ENCODE assay signal across 1 cellular context in the genomic region with DNA sequence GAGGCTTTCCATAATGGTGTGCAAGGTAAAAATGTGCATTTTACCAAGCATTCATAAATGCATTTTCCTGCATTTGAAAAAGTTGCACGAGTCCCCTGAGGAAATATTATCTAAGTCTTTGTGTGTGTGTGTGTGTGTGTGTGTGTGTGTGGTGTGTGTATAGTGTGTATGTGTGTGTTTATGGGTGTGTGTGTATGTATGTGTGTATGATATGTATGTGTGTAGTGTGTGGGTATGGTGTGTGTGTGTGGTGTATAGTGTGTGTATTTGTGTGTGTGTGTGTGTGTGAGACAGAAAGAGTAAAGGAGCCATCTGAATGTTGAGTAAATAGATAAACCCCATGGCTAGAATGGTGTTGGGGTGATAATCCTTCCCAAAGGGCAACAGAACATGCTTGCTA.
A peak's percentile ranks its signal among the peaks of the same experiment; 100 is the strongest.
TF ChIP-seq lines count a peak whose summit lies in the region.

No MANE protein-coding gene starts in this region.

TF ChIP-seq in K562, 482 proteins besides CTCF, POLR2A, EP300 and RAD21 (continued from another document):
- TF ChIP-seq, protein P1, sequence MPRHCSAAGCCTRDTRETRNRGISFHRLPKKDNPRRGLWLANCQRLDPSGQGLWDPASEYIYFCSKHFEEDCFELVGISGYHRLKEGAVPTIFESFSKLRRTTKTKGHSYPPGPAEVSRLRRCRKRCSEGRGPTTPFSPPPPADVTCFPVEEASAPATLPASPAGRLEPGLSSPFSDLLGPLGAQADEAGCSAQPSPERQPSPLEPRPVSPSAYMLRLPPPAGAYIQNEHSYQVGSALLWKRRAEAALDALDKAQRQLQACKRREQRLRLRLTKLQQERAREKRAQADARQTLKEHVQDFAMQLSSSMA (CRISPR knock-in tag; IDR thresholded peaks at IDR 0.05), result no peak
- TF ChIP-seq, protein P2, sequence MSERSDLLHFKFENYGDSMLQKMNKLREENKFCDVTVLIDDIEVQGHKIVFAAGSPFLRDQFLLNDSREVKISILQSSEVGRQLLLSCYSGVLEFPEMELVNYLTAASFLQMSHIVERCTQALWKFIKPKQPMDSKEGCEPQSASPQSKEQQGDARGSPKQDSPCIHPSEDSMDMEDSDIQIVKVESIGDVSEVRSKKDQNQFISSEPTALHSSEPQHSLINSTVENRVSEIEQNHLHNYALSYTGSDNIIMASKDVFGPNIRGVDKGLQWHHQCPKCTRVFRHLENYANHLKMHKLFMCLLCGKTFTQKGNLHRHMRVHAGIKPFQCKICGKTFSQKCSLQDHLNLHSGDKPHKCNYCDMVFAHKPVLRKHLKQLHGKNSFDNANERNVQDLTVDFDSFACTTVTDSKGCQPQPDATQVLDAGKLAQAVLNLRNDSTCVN (CRISPR knock-in tag; IDR thresholded peaks at IDR 0.05), result peak; percentile 28; the same call in 1 of the 2 replicates
- 0 out of 2 replicates have a peak, but pooled peaks have one; percentile 27 for TF ChIP-seq EHMT2 (IDR thresholded peaks at IDR 0.05)
- TF ChIP-seq OTX1 (CRISPR knock-in tag; IDR thresholded peaks at IDR 0.05), result 0 out of 2 replicates have a peak, but pooled peaks have one; percentile 39
- TF ChIP-seq, protein P3, sequence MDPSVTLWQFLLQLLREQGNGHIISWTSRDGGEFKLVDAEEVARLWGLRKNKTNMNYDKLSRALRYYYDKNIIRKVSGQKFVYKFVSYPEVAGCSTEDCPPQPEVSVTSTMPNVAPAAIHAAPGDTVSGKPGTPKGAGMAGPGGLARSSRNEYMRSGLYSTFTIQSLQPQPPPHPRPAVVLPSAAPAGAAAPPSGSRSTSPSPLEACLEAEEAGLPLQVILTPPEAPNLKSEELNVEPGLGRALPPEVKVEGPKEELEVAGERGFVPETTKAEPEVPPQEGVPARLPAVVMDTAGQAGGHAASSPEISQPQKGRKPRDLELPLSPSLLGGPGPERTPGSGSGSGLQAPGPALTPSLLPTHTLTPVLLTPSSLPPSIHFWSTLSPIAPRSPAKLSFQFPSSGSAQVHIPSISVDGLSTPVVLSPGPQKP (CRISPR knock-in tag; IDR thresholded peaks at IDR 0.05), result no peak
- no peak for TF ChIP-seq ZC3H11A (IDR thresholded peaks at IDR 0.05; ENCODE audit: low read depth, low read length)
- TF ChIP-seq, protein P4, sequence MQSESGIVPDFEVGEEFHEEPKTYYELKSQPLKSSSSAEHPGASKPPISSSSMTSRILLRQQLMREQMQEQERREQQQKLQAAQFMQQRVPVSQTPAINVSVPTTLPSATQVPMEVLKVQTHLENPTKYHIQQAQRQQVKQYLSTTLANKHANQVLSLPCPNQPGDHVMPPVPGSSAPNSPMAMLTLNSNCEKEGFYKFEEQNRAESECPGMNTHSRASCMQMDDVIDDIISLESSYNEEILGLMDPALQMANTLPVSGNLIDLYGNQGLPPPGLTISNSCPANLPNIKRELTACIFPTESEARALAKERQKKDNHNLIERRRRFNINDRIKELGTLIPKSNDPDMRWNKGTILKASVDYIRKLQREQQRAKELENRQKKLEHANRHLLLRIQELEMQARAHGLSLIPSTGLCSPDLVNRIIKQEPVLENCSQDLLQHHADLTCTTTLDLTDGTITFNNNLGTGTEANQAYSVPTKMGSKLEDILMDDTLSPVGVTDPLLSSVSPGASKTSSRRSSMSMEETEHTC (IDR thresholded peaks at IDR 0.05), result no peak
- no peak for TF ChIP-seq BMI1 (IDR thresholded peaks at IDR 0.05; ENCODE audit: low read length)
- TF ChIP-seq, protein P5, sequence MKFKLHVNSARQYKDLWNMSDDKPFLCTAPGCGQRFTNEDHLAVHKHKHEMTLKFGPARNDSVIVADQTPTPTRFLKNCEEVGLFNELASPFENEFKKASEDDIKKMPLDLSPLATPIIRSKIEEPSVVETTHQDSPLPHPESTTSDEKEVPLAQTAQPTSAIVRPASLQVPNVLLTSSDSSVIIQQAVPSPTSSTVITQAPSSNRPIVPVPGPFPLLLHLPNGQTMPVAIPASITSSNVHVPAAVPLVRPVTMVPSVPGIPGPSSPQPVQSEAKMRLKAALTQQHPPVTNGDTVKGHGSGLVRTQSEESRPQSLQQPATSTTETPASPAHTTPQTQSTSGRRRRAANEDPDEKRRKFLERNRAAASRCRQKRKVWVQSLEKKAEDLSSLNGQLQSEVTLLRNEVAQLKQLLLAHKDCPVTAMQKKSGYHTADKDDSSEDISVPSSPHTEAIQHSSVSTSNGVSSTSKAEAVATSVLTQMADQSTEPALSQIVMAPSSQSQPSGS (CRISPR knock-in tag; IDR thresholded peaks at IDR 0.05), result no peak
- no peak for TF ChIP-seq FOXA3 (CRISPR knock-in tag; conservative IDR thresholded peaks at IDR 0.05 in 1 of 2, IDR thresholded peaks at IDR 0.05 in 1 of 2)
- TF ChIP-seq, protein P6, sequence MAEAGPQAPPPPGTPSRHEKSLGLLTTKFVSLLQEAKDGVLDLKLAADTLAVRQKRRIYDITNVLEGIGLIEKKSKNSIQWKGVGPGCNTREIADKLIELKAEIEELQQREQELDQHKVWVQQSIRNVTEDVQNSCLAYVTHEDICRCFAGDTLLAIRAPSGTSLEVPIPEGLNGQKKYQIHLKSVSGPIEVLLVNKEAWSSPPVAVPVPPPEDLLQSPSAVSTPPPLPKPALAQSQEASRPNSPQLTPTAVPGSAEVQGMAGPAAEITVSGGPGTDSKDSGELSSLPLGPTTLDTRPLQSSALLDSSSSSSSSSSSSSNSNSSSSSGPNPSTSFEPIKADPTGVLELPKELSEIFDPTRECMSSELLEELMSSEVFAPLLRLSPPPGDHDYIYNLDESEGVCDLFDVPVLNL (CRISPR knock-in tag; IDR thresholded peaks at IDR 0.05; ENCODE audit: low read depth), result no peak
- no peak for TF ChIP-seq CBX2 (IDR thresholded peaks at IDR 0.05; ENCODE audit: insufficient read depth, low read length, poor library complexity, severe bottlenecking)
- no peak for TF ChIP-seq ZNF644 (tag; IDR thresholded peaks at IDR 0.05; ENCODE audit: low read depth)
